Comparison of ENCODE assay signal across 7 cellular contexts in the genomic region with DNA sequence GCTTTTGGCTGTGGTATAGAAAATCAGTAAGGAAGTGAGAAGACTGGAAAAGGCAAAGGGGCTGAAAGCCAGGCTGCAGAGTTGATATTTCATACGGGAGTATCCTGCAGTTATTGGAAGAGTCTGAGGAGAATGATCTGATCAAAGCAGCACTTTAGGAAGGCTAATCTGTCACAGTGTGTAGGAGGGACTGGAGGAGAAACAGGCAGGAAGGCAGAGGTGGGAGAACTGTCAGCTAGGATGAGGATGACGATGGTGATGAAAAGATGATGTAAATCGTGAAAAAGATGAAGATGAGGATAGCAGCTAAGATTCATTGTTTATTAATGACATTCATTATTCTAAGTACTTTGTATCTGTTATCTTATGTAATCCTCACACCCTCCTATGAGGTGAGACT.
"Had no signal": no experiment of that assay in that cellular context is flagged by ENCODE, and none has a peak within 500 bp of the region (broad histone marks: within the 10 kb centered on the region; RNA-seq: fewer than 3 reads in every experiment).

No MANE protein-coding gene starts in this region.

- H3K27ac ChIP-seq: GM23248 had no signal

- H3K4me3 ChIP-seq: GM23248, HAP-1, K562 had no signal

- H3K4me1 ChIP-seq: HAP-1 had no signal

- H2AFZ ChIP-seq: GM23248 had no signal

- H3K9me3 ChIP-seq: HAP-1 had no signal

- H3K36me3 ChIP-seq: HAP-1 had no signal

- DNase-seq: GM23248, H7, IMR-90, KG1 had no signal

- ATAC-seq: HCT116, K562 had no signal
